ENCODE assay signal across 1 cellular context in genomic region chr17:42670199-42670924, GRCh38.
TF ChIP-seq lines count a peak whose summit lies in the region.

No MANE protein-coding gene starts in this region.

TF ChIP-seq in GM12878, 131 proteins besides CTCF, POLR2A, EP300 and RAD21:
- 0 out of 2 replicates have a peak, but pooled peaks have one; percentile 48 for TF ChIP-seq ZBTB33 (IDR thresholded peaks at IDR 0.05)
- no peak for TF ChIP-seq IKZF1 (conservative IDR thresholded peaks at IDR 0.05)
- TF ChIP-seq EGR1 (IDR thresholded peaks at IDR 0.05; ENCODE audit: borderline replicate concordance in 1 of 2, low read depth in 2 of 2, low read length in 2 of 2) = 0 out of 3 replicates have a peak, but pooled peaks of 1 of the 2 experiments have one; percentile 3
